In the genomic region with DNA sequence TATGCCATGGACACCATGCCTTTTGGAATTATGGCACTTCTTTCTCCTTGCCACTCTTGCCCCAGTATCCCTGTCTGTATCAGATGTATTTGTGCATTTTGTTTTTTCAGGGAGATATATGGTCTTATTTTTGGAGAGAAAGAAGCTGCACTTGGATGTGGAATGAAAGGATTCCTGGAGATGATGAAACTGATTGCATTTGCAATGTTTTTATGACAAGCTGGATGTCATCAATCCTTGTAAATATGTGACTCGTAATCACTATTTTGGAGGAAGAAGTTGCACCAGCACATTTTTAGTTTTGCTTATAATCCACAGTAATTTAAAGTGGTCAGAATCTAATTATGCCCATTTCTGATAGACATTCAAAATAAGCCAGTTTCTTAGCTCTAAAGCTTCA, we compare ENCODE assay signal across 13 cellular contexts.
"Had no signal": no experiment of that assay in that cellular context is flagged by ENCODE, and none has a peak within 500 bp of the region (broad histone marks: within the 10 kb centered on the region; RNA-seq: fewer than 3 reads in every experiment).

No MANE protein-coding gene starts in this region.

- ATAC-seq: activated naive CD4-positive, alpha-beta T cell treated with anti-CD3 and anti-CD28 coated beads, Interleukin-2, amount 50 U/mL, for 72 hours; effector memory CD8-positive, alpha-beta T cell; natural killer cell; psoas muscle; right cardiac atrium; stimulated activated effector memory CD8-positive, alpha-beta T cell treated with anti-CD3 and anti-CD28 coated beads, Interleukin-12 subunit alpha, Interleukin-12 subunit beta, amount 100 ng/mL, for 72 hours; upper lobe of right lung had no signal

- H3K4me3 ChIP-seq: ovary, psoas muscle, upper lobe of right lung had no signal

- DNase-seq: activated CD4-positive, alpha-beta T cell treated with anti-CD3 and anti-CD28 coated beads, Interleukin-2, amount 50 U/mL, for 4 hours; activated gamma-delta T cell treated with Interleukin-2 at 50 U/mL for 16 hours; dermis blood vessel endothelial cell; effector memory CD8-positive, alpha-beta T cell; mesendoderm; natural killer cell; ovary; psoas muscle; right cardiac atrium; stimulated activated CD4-positive, alpha-beta T cell treated with anti-CD3 and anti-CD28 coated beads, Interleukin-4, amount 100 ng/mL, for 24 hours; upper lobe of right lung had no signal
